Comparison of ENCODE assay signal across 1 cellular context in the genomic region with DNA sequence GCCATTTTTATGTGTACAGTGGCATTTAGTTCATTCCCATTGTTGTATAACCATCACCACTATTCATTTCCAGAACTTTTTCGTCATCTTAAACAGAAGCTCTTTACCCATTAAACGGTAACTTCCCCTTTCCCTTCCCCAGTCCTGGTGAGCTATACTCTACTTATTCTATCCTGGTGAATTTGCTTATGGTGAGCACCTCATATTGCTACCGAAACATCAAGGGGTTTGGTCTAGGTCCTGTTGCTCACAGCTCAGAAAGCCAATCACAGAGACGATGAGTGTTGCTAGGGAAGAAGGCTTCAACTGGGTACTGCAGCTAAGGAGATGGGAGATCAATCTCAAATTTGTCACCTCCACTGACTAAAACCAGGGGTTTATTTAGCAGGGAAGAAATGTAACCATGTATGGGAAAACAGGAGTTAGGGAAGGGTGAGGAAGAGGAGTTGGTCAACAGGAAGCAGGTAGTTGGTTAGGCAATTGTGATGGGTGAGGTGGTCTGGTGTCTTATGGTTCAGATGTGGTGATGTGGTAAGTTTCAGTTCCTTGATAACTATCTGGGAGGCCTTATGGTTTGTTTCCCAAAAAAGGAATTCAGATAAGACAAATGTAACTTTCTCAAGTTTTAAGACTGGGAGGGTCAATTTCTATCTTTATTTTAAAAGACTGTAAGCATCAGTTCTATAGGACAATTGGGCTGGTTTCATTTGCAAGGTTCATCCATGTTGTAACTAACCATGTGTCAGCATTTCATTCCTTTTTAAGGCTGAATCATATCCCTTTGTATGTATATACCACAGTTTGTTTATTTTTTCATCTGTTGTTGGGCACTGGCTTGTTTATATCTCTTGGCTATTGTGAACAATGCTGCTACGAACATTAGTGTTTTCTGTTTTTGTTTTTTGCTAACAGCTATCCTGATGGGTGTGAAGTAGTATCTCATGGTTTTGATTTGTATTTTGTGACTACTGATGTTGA.
A peak's percentile ranks its signal among the peaks of the same experiment; 100 is the strongest.
TF ChIP-seq lines count a peak whose summit lies in the region.

No MANE protein-coding gene starts in this region.

TF ChIP-seq in GM12878, 131 proteins besides CTCF, POLR2A, EP300 and RAD21 (continued from another document):
- TF ChIP-seq FOXM1 (IDR thresholded peaks at IDR 0.05; ENCODE audit: low read depth, low read length) (0 out of 2 replicates have a peak, but pooled peaks have one; percentile 47), FOS (IDR thresholded peaks at IDR 0.05; ENCODE audit: borderline replicate concordance, extremely low read depth, insufficient read length) (no peak), HDGF (IDR thresholded peaks at IDR 0.05) (peak; percentile 73; the same call in 1 of the 2 replicates), ESRRA (IDR thresholded peaks at IDR 0.05; ENCODE audit: low read length) (no peak), SMAD5 (IDR thresholded peaks at IDR 0.05; ENCODE audit: low read depth) (no peak), JUNB (IDR thresholded peaks at IDR 0.05) (peak; percentile 67), TARDBP (IDR thresholded peaks at IDR 0.05; ENCODE audit: borderline replicate concordance) (no peak), CHD1 (IDR thresholded peaks at IDR 0.05; ENCODE audit: low read depth, low read length) (no peak), ATF7 (IDR thresholded peaks at IDR 0.05; ENCODE audit: low read depth) (peak; percentile 34; the same call in 1 of the 2 replicates), NR2F1 (conservative IDR thresholded peaks at IDR 0.05) (no peak), ZSCAN29 (IDR thresholded peaks at IDR 0.05) (no peak), BHLHE40 (IDR thresholded peaks at IDR 0.05; ENCODE audit: borderline replicate concordance in 1 of 2, low read depth in 2 of 2, low read length in 1 of 2) (0 out of 4 replicates have a peak, but pooled peaks have one; percentile 7 to 21), HDAC6 (IDR thresholded peaks at IDR 0.05; ENCODE audit: unreplicated experiment) (no peak)
- TF ChIP-seq, protein P1, sequence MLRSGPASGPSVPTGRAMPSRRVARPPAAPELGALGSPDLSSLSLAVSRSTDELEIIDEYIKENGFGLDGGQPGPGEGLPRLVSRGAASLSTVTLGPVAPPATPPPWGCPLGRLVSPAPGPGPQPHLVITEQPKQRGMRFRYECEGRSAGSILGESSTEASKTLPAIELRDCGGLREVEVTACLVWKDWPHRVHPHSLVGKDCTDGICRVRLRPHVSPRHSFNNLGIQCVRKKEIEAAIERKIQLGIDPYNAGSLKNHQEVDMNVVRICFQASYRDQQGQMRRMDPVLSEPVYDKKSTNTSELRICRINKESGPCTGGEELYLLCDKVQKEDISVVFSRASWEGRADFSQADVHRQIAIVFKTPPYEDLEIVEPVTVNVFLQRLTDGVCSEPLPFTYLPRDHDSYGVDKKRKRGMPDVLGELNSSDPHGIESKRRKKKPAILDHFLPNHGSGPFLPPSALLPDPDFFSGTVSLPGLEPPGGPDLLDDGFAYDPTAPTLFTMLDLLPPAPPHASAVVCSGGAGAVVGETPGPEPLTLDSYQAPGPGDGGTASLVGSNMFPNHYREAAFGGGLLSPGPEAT (IDR thresholded peaks at IDR 0.05; ENCODE audit: low read depth): peak; percentile 46; the same call in 1 of the 2 replicates
- TF ChIP-seq, protein P2, sequence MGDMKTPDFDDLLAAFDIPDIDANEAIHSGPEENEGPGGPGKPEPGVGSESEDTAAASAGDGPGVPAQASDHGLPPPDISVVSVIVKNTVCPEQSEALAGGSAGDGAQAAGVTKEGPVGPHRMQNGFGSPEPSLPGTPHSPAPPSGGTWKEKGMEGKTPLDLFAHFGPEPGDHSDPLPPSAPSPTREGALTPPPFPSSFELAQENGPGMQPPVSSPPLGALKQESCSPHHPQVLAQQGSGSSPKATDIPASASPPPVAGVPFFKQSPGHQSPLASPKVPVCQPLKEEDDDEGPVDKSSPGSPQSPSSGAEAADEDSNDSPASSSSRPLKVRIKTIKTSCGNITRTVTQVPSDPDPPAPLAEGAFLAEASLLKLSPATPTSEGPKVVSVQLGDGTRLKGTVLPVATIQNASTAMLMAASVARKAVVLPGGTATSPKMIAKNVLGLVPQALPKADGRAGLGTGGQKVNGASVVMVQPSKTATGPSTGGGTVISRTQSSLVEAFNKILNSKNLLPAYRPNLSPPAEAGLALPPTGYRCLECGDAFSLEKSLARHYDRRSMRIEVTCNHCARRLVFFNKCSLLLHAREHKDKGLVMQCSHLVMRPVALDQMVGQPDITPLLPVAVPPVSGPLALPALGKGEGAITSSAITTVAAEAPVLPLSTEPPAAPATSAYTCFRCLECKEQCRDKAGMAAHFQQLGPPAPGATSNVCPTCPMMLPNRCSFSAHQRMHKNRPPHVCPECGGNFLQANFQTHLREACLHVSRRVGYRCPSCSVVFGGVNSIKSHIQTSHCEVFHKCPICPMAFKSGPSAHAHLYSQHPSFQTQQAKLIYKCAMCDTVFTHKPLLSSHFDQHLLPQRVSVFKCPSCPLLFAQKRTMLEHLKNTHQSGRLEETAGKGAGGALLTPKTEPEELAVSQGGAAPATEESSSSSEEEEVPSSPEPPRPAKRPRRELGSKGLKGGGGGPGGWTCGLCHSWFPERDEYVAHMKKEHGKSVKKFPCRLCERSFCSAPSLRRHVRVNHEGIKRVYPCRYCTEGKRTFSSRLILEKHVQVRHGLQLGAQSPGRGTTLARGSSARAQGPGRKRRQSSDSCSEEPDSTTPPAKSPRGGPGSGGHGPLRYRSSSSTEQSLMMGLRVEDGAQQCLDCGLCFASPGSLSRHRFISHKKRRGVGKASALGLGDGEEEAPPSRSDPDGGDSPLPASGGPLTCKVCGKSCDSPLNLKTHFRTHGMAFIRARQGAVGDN (IDR thresholded peaks at IDR 0.05): no peak
- TF ChIP-seq, protein P3, sequence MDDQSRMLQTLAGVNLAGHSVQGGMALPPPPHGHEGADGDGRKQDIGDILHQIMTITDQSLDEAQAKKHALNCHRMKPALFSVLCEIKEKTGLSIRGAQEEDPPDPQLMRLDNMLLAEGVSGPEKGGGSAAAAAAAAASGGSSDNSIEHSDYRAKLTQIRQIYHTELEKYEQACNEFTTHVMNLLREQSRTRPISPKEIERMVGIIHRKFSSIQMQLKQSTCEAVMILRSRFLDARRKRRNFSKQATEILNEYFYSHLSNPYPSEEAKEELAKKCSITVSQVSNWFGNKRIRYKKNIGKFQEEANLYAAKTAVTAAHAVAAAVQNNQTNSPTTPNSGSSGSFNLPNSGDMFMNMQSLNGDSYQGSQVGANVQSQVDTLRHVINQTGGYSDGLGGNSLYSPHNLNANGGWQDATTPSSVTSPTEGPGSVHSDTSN (IDR thresholded peaks at IDR 0.05; ENCODE audit: insufficient replicate concordance, low read depth, low read length): no peak
